In genomic region chr22:23402275-23403151, GRCh38 we compare ENCODE assay signal across 8 cellular contexts.
DNase-seq lines count a peak whose midpoint lies in the region; ATAC-seq and TF ChIP-seq lines count a peak whose summit lies in the region.

No MANE protein-coding gene starts in this region.

- H3K9ac ChIP-seq in GM23248, result no peak overlapping the region

- POLR2A ChIA-PET in activated CD8-positive, alpha-beta T cell treated with anti-CD3 and anti-CD28 coated beads for 36 hours (lab: Charles Lee), result interaction anchor here (0.6 to 0.7 kb wide), 2 partner anchors 9 to 37 kb away, joined by 3 read pairs; no protein-coding TSS in a partner anchor

- no peaks in the 10 kb centered on the region for H3K9me3 Mint-ChIP-seq in activated CD8-positive, alpha-beta T cell treated with anti-CD3 and anti-CD28 coated beads for 36 hours

- no peaks in the 10 kb centered on the region for H3K27me3 Mint-ChIP-seq in activated CD8-positive, alpha-beta T cell treated with anti-CD3 and anti-CD28 coated beads for 36 hours

- in situ Hi-C loops in GM23248 (cut with MboI), result no loop called here

- H3K27ac Mint-ChIP-seq in activated CD8-positive, alpha-beta T cell treated with anti-CD3 and anti-CD28 coated beads for 36 hours, result no peak overlapping the region

- H3K4me2 ChIP-seq in GM23248 (ENCODE audit: unreplicated experiment), result no peak overlapping the region

- CTCF ChIA-PET in activated CD8-positive, alpha-beta T cell treated with anti-CD3 and anti-CD28 coated beads for 36 hours (lab: Charles Lee), result no interaction called here

- intact Hi-C loops in activated CD8-positive, alpha-beta T cell treated with anti-CD3 and anti-CD28 coated beads for 36 hours (cut with micrococcal nuclease), result no loop called here

- H3K79me2 ChIP-seq in GM23248 (ENCODE audit: insufficient read depth), result no peaks in the 10 kb centered on the region

- H3F3A ChIP-seq in GM23248 (ENCODE audit: insufficient read depth), result no peaks in the 10 kb centered on the region

- peak; percentile 97 for ATAC-seq in activated CD8-positive, alpha-beta T cell treated with anti-CD3 and anti-CD28 coated beads for 36 hours
- peak; percentile 75 for ATAC-seq in stimulated activated naive CD8-positive, alpha-beta T cell treated with anti-CD3 and anti-CD28 coated beads, Interleukin-15, Interleukin-2, amounts not matched to agents 100 U/mL and 50 U/mL, for 24 hours

- H3K36me3 Mint-ChIP-seq in activated CD8-positive, alpha-beta T cell treated with anti-CD3 and anti-CD28 coated beads for 36 hours (ENCODE audit: low read depth), result no peaks in the 10 kb centered on the region

- DNase-seq in COLO829 (ENCODE audit: low spot score) (peak; percentile 28), GM23248 (peak; percentile 69), NCI-H2029 treated with DMSO at 0.1 percent for 48 hours (lab: John Stamatoyannopoulos, UW) (peak; percentile 14), epithelial cell of esophagus (ENCODE audit: low read depth) (peak; percentile 82), midbrain (lab: John Stamatoyannopoulos, UW) (peak; percentile 57), NCI-H1105 treated with DMSO at 0.1 percent for 48 hours (lab: John Stamatoyannopoulos, UW) (no peak)
- DNase-seq in activated CD8-positive, alpha-beta T cell treated with anti-CD3 and anti-CD28 coated beads for 36 hours, result peak; percentile 77
- peak; percentile 68 for DNase-seq in stimulated activated naive CD8-positive, alpha-beta T cell treated with anti-CD3 and anti-CD28 coated beads, Interleukin-15, Interleukin-2, amounts not matched to agents 100 U/mL and 50 U/mL, for 24 hours

- no peaks in the 10 kb centered on the region for H3K9me2 ChIP-seq in GM23248 (ENCODE audit: insufficient read depth)

- H3K36me3 ChIP-seq in GM23248 (ENCODE audit: low read depth), result no peaks in the 10 kb centered on the region

- no peaks in the 10 kb centered on the region for H4K20me1 ChIP-seq in GM23248 (ENCODE audit: insufficient read depth)

- WGBS in GM23248 (ENCODE audit: low coverage in 1 of 2, low lambda C conversion rate in 2 of 2, missing lambda C conversion rate in 2 of 2), 2 experiments, result 16 to 17% methylated on average over 61 to 70 of the region's 82 CpGs

- no peak overlapping the region for H2AFZ ChIP-seq in GM23248

- no peaks in the 10 kb centered on the region for H3K9me3 ChIP-seq in GM23248 (ENCODE audit: low read depth)

- H3K4me3 Mint-ChIP-seq in activated CD8-positive, alpha-beta T cell treated with anti-CD3 and anti-CD28 coated beads for 36 hours, result no peak overlapping the region

- no peak overlapping the region for H3K27ac ChIP-seq in GM23248

- no peaks in the 10 kb centered on the region for H3K4me1 ChIP-seq in GM23248 (ENCODE audit: insufficient read depth)

- no peaks in the 10 kb centered on the region for H3K4me1 Mint-ChIP-seq in activated CD8-positive, alpha-beta T cell treated with anti-CD3 and anti-CD28 coated beads for 36 hours (ENCODE audit: low read depth)

- no peak overlapping the region for H3K4me3 ChIP-seq in GM23248
- H3K4me3 ChIP-seq in epithelial cell of esophagus (ENCODE audit: low read length), result peak overlapping the region; percentile 14

- TF ChIP-seq CTCF in activated CD8-positive, alpha-beta T cell treated with anti-CD3 and anti-CD28 coated beads for 36 hours (IDR thresholded peaks at IDR 0.05), result peak; percentile 53
- peak; percentile 35 for TF ChIP-seq CTCF in epithelial cell of esophagus (IDR thresholded peaks at IDR 0.05; ENCODE audit: insufficient read depth, low read depth, low read length, missing control alignments)

- peaks cover 6% of the 10 kb centered on the region; the same call in 1 of the 2 replicates for H3K27me3 ChIP-seq in GM23248 (replicated peaks; ENCODE audit: insufficient read depth)
